In genomic region chr9:77161966-77162365, GRCh38 we compare ENCODE assay signal across 2 cellular contexts.
TF ChIP-seq lines count a peak whose summit lies in the region.

No MANE protein-coding gene starts in this region.

TF ChIP-seq in SK-N-SH treated with all-trans-retinoic acid at 6 μM for 48 hours, 23 proteins besides CTCF, POLR2A, EP300 and RAD21 (continued from another document):
- TF ChIP-seq, protein P1, sequence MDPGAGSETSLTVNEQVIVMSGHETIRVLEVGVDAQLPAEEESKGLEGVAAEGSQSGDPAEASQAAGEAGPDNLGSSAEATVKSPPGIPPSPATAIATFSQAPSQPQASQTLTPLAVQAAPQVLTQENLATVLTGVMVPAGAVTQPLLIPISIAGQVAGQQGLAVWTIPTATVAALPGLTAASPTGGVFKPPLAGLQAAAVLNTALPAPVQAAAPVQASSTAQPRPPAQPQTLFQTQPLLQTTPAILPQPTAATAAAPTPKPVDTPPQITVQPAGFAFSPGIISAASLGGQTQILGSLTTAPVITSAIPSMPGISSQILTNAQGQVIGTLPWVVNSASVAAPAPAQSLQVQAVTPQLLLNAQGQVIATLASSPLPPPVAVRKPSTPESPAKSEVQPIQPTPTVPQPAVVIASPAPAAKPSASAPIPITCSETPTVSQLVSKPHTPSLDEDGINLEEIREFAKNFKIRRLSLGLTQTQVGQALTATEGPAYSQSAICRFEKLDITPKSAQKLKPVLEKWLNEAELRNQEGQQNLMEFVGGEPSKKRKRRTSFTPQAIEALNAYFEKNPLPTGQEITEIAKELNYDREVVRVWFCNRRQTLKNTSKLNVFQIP (CRISPR knock-in tag; IDR thresholded peaks at IDR 0.05; ENCODE audit: borderline replicate concordance, low read depth): no peak
- TF ChIP-seq CSRNP3 (CRISPR knock-in tag; IDR thresholded peaks at IDR 0.05) (no peak), GLIS3 (CRISPR knock-in tag; IDR thresholded peaks at IDR 0.05) (no peak), ZNF70 (CRISPR knock-in tag; IDR thresholded peaks at IDR 0.05) (no peak), ZFP3 (CRISPR knock-in tag; IDR thresholded peaks at IDR 0.05) (no peak), RARB (CRISPR knock-in tag; IDR thresholded peaks at IDR 0.05) (no peak), BACH2 (CRISPR knock-in tag; IDR thresholded peaks at IDR 0.05; ENCODE audit: borderline replicate concordance) (no peak), TCF4 (CRISPR knock-in tag; IDR thresholded peaks at IDR 0.05; ENCODE audit: borderline replicate concordance) (no peak), ISL1 (CRISPR knock-in tag; IDR thresholded peaks at IDR 0.05) (no peak), SNAI2 (CRISPR knock-in tag; IDR thresholded peaks at IDR 0.05) (no peak), CREB5 (CRISPR knock-in tag; IDR thresholded peaks at IDR 0.05; ENCODE audit: low read depth) (no peak), ESRRG (CRISPR knock-in tag; IDR thresholded peaks at IDR 0.05) (no peak), ZFP30 (CRISPR knock-in tag; IDR thresholded peaks at IDR 0.05) (no peak), CSDC2 (CRISPR knock-in tag; IDR thresholded peaks at IDR 0.05) (no peak), TSHZ2 (CRISPR knock-in tag; IDR thresholded peaks at IDR 0.05) (no peak), ZC3H10 (CRISPR knock-in tag; IDR thresholded peaks at IDR 0.05) (no peak), ZNF8 (CRISPR knock-in tag; IDR thresholded peaks at IDR 0.05) (no peak)
- TF ChIP-seq, protein P2, sequence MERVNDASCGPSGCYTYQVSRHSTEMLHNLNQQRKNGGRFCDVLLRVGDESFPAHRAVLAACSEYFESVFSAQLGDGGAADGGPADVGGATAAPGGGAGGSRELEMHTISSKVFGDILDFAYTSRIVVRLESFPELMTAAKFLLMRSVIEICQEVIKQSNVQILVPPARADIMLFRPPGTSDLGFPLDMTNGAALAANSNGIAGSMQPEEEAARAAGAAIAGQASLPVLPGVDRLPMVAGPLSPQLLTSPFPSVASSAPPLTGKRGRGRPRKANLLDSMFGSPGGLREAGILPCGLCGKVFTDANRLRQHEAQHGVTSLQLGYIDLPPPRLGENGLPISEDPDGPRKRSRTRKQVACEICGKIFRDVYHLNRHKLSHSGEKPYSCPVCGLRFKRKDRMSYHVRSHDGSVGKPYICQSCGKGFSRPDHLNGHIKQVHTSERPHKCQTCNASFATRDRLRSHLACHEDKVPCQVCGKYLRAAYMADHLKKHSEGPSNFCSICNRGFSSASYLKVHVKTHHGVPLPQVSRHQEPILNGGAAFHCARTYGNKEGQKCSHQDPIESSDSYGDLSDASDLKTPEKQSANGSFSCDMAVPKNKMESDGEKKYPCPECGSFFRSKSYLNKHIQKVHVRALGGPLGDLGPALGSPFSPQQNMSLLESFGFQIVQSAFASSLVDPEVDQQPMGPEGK (CRISPR knock-in tag; IDR thresholded peaks at IDR 0.05; ENCODE audit: borderline replicate concordance): no peak

TF ChIP-seq in IMR-90, 13 proteins besides CTCF, POLR2A, EP300 and RAD21 (continued from another document):
- TF ChIP-seq ELK1 (IDR thresholded peaks at IDR 0.05; ENCODE audit: borderline replicate concordance, low read depth, low read length) (no peak), USF2 (IDR thresholded peaks at IDR 0.05; ENCODE audit: low read depth, low read length) (no peak), RCOR1 (IDR thresholded peaks at IDR 0.05; ENCODE audit: insufficient replicate concordance, low read length) (no peak), MXI1 (IDR thresholded peaks at IDR 0.05; ENCODE audit: borderline replicate concordance, low read depth, low read length) (no peak), SMC3 (IDR thresholded peaks at IDR 0.05; ENCODE audit: low read depth, low read length) (no peak), BHLHE40 (IDR thresholded peaks at IDR 0.05; ENCODE audit: low read depth, low read length) (no peak), FOS (IDR thresholded peaks at IDR 0.05; ENCODE audit: low read depth, low read length) (no peak), MAFK (IDR thresholded peaks at IDR 0.05; ENCODE audit: low read depth, low read length) (no peak), RFX5 (IDR thresholded peaks at IDR 0.05; ENCODE audit: low read depth, low read length) (no peak), CHD1 (IDR thresholded peaks at IDR 0.05; ENCODE audit: low read depth, low read length) (no peak)
